ENCODE assay signal across 1 cellular context in the genomic region with DNA sequence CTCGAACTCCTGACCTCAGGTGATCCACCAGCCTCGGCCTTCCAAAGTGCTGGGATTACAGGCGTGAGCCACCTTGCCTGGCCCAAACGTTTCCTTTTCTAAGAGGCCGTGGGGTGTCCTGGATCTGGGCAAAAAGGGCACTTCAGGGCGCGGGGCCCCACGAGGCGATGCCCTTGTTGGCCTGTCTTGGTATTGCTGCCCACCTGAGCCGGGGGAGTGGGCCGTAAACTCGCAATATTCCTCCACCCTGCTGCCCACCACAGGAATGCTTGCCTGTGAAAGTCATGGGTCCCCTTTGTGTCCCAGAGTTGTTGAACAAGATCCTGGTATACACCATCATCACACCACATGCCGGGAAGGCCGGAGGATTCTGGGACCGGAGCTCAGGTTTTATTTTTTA.
TF ChIP-seq lines count a peak whose summit lies in the region.

No MANE protein-coding gene starts in this region.

TF ChIP-seq in GM23338, 12 proteins besides CTCF, POLR2A, EP300 and RAD21 (continued from another document):
- no peak for TF ChIP-seq STAT1 (IDR thresholded peaks at IDR 0.05; ENCODE audit: unreplicated experiment)
- TF ChIP-seq, protein P1, sequence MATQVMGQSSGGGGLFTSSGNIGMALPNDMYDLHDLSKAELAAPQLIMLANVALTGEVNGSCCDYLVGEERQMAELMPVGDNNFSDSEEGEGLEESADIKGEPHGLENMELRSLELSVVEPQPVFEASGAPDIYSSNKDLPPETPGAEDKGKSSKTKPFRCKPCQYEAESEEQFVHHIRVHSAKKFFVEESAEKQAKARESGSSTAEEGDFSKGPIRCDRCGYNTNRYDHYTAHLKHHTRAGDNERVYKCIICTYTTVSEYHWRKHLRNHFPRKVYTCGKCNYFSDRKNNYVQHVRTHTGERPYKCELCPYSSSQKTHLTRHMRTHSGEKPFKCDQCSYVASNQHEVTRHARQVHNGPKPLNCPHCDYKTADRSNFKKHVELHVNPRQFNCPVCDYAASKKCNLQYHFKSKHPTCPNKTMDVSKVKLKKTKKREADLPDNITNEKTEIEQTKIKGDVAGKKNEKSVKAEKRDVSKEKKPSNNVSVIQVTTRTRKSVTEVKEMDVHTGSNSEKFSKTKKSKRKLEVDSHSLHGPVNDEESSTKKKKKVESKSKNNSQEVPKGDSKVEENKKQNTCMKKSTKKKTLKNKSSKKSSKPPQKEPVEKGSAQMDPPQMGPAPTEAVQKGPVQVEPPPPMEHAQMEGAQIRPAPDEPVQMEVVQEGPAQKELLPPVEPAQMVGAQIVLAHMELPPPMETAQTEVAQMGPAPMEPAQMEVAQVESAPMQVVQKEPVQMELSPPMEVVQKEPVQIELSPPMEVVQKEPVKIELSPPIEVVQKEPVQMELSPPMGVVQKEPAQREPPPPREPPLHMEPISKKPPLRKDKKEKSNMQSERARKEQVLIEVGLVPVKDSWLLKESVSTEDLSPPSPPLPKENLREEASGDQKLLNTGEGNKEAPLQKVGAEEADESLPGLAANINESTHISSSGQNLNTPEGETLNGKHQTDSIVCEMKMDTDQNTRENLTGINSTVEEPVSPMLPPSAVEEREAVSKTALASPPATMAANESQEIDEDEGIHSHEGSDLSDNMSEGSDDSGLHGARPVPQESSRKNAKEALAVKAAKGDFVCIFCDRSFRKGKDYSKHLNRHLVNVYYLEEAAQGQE (IDR thresholded peaks at IDR 0.05; ENCODE audit: unreplicated experiment): no peak
- TF ChIP-seq EZH2phosphoT487 (IDR thresholded peaks at IDR 0.05; ENCODE audit: unreplicated experiment): no peak
- TF ChIP-seq, protein P2, sequence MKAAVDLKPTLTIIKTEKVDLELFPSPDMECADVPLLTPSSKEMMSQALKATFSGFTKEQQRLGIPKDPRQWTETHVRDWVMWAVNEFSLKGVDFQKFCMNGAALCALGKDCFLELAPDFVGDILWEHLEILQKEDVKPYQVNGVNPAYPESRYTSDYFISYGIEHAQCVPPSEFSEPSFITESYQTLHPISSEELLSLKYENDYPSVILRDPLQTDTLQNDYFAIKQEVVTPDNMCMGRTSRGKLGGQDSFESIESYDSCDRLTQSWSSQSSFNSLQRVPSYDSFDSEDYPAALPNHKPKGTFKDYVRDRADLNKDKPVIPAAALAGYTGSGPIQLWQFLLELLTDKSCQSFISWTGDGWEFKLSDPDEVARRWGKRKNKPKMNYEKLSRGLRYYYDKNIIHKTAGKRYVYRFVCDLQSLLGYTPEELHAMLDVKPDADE (IDR thresholded peaks at IDR 0.05): no peak
- TF ChIP-seq POLR2AphosphoS5 (IDR thresholded peaks at IDR 0.05; ENCODE audit: low read depth): no peak
- no peak for TF ChIP-seq JUNB (IDR thresholded peaks at IDR 0.05; ENCODE audit: unreplicated experiment)
- TF ChIP-seq ZNF331 (CRISPR knock-in tag; IDR thresholded peaks at IDR 0.05; ENCODE audit: low read depth): no peak
